In genomic region chr19:29260477-29261317, GRCh38 we compare ENCODE assay signal across 1 cellular context.
TF ChIP-seq lines count a peak whose summit lies in the region.

No MANE protein-coding gene starts in this region.

TF ChIP-seq in HCT116, 20 proteins besides CTCF, POLR2A, EP300 and RAD21 (continued from another document):
- no peak for TF ChIP-seq REST (IDR thresholded peaks at IDR 0.05; ENCODE audit: low read depth)
- TF ChIP-seq CBX3 (IDR thresholded peaks at IDR 0.05; ENCODE audit: low read depth) = 0 out of 2 replicates have a peak, but pooled peaks have one; percentile 26
